Comparison of ENCODE assay signal across 12 cellular contexts in genomic region chr16:87885371-87886116, GRCh38. TPM values are rescaled to one million over a fixed set of nuclear protein-coding genes. Genes with fewer than 3 reads are reported as not detected.
DNase-seq lines count a peak whose midpoint lies in the region; ATAC-seq, FAIRE-seq and TF ChIP-seq lines count a peak whose summit lies in the region.
"Not testable (repeated sequence)": the region's sequence is repeated elsewhere in the genome, so short reads cannot be mapped to it uniquely, and the experiment has no call there.
"Had no signal": no experiment of that assay in that cellular context is flagged by ENCODE, and none has a peak within 500 bp of the region (broad histone marks: within the 10 kb centered on the region; RNA-seq: fewer than 3 reads in every experiment).

No MANE protein-coding gene starts in this region.

- not testable (repeated sequence) for TF ChIP-seq RAD21 in A549 (conservative IDR thresholded peaks at IDR 0.05 in 1 of 2, IDR thresholded peaks at IDR 0.05 in 1 of 2); Ishikawa (IDR thresholded peaks at IDR 0.05; ENCODE audit: low read depth)

- 48% methylated on average over 11 of the region's 11 CpGs for WGBS in A549 (ENCODE audit: missing lambda C conversion rate)
- WGBS in transverse colon (ENCODE audit: low coverage in 1 of 2), 2 donors: 52 to 59% methylated on average over 2 to 11 of the region's 11 CpGs

- TF ChIP-seq POLR2A in A549 (IDR thresholded peaks at IDR 0.05; ENCODE audit: low read length); transverse colon (IDR thresholded peaks at IDR 0.05): not testable (repeated sequence)

- not testable (repeated sequence) for DNase-seq in A549 (ENCODE audit: low read depth in 1 of 2, low spot score in 1 of 2); Panc1 (ENCODE audit: low read depth, low spot score); Right ventricle myocardium inferior (ENCODE audit: missing footprints)
- DNase-seq in NCI-H2196 (lab: John Stamatoyannopoulos, UW; ENCODE audit: unreplicated experiment): peak; percentile 5
- peak; percentile 59 for DNase-seq in left lobe of liver (ENCODE audit: low spot score)
- peak in 1 of 3 donors; percentile 30 for DNase-seq in mucosa of descending colon
- peak; percentile 49 for DNase-seq in transverse colon

- TF ChIP-seq EP300 in A549 (IDR thresholded peaks at IDR 0.05); transverse colon (IDR thresholded peaks at IDR 0.05; ENCODE audit: low read depth): not testable (repeated sequence)
- peak; percentile 56; the same call in 1 of the 2 replicates for TF ChIP-seq EP300 in Ishikawa (IDR thresholded peaks at IDR 0.05; ENCODE audit: borderline replicate concordance)

- not testable (repeated sequence) for H3K4me3 ChIP-seq in A549; Panc1 (ENCODE audit: low read depth in 2 of 2, low read length in 2 of 2); mucosa of descending colon; transverse colon

- in situ Hi-C loops in Panc1 (cut with HindIII; ENCODE audit: low pct_unique_long_range_greater_than_20kb, low sequenced_read_pairs); transverse colon (cut with MboI; ENCODE audit: low pct_ligation_motif_present in 1 of 4, low pct_unique_long_range_greater_than_20kb in 1 of 4, low sequenced_read_pairs in 3 of 4): not testable (repeated sequence)

- FAIRE-seq in A549 (lab: Jason Lieb, UNC): not testable (repeated sequence)

- H3K4me1 ChIP-seq in A549; Panc1 (ENCODE audit: control insufficient read depth, insufficient read depth, low read length); mucosa of descending colon (ENCODE audit: low read depth); transverse colon: not testable (repeated sequence)

- intact Hi-C loops in Panc1 (cut with micrococcal nuclease; ENCODE audit: unreplicated experiment); Right ventricle myocardium inferior (cut with DNase I); mucosa of descending colon (cut with DNase I, micrococcal nuclease); transverse colon (cut with DNase I; ENCODE audit: low total_unique reads): not testable (repeated sequence)

- not testable (repeated sequence) for BruUV-seq in Panc1 (replicated peaks; lab: Mats Ljungman, UMichigan)

- CTCF ChIA-PET in A549 (lab: Yijun Ruan, JAX): interaction anchor here (1.7 kb wide), 1 partner anchor 182 kb away, joined by 3 read pairs; no protein-coding TSS in a partner anchor
- CTCF ChIA-PET in Panc1 (lab: Charles Lee): not testable (repeated sequence)

- TF ChIP-seq CTCF in A549 (IDR thresholded peaks at IDR 0.05); Panc1 (IDR thresholded peaks at IDR 0.05); mucosa of descending colon (IDR thresholded peaks at IDR 0.05): not testable (repeated sequence)
- TF ChIP-seq CTCF in transverse colon (IDR thresholded peaks at IDR 0.05): peak in 1 of 5 experiments; percentile 31

- peak; percentile 51 to 55 for ATAC-seq in A549
- peak; percentile 45 for ATAC-seq in Panc1
- peak; percentile 71 for ATAC-seq in Right ventricle myocardium inferior
- peak; percentile 68 for ATAC-seq in left lobe of liver
- peak; percentile 92 for ATAC-seq in mucosa of descending colon

- H3K4me2 ChIP-seq in A549: not testable (repeated sequence)

- H3K27me3 ChIP-seq in Panc1 (ENCODE audit: control insufficient read depth, insufficient read depth, low read length): not testable (repeated sequence)
- H3K27me3 ChIP-seq in transverse colon: peaks cover 17% of the 10 kb centered on the region

- H3K36me3 ChIP-seq in Panc1 (ENCODE audit: control insufficient read depth, insufficient read depth, low read length); mucosa of descending colon (ENCODE audit: low read depth); transverse colon: not testable (repeated sequence)

- H3K27ac ChIP-seq in A549; Panc1 (ENCODE audit: low read length): not testable (repeated sequence)
- H3K27ac ChIP-seq in transverse colon: peak overlapping the region in 1 of 4 donors; percentile 9

- H3K9me3 ChIP-seq in A549; Panc1 (ENCODE audit: control insufficient read depth, insufficient read depth, low read depth, low read length); mucosa of descending colon; transverse colon: not testable (repeated sequence)

- POLR2A ChIA-PET in A549 (lab: Yijun Ruan, JAX); Panc1 (lab: Charles Lee): not testable (repeated sequence)

TF ChIP-seq in Ishikawa, 13 proteins besides CTCF, POLR2A, EP300 and RAD21:
- TF ChIP-seq TCF12 (IDR thresholded peaks at IDR 0.05; ENCODE audit: low read depth): peak; percentile 63; the same call in 1 of the 2 replicates
- TF ChIP-seq TEAD4 (IDR thresholded peaks at IDR 0.05): 0 out of 2 replicates have a peak, but pooled peaks have one; percentile 1
- TF ChIP-seq NFIC (IDR thresholded peaks at IDR 0.05): peak; percentile 54
- peak; percentile 29; the same call in 1 of the 2 replicates for TF ChIP-seq MAX (IDR thresholded peaks at IDR 0.05)
TF ChIP-seq in Ishikawa: peak in this region for 4; not testable (repeated sequence) for 9.

RNA-seq across cellular contexts. Expression of gene SLC7A5, which starts 16.2 kb away (rescaled TPM):
- 265 and 326 TPM in 2 replicates for polyA plus RNA-seq in A549 (2011; rRNA removed)
- polyA plus RNA-seq in A549 (2012; cell fraction: cytosol; rRNA removed): 971 and 1,312 TPM in 2 replicates
- polyA plus RNA-seq in A549 (2012; cell fraction: nucleus; rRNA removed): 1,440 and 1,925 TPM in 2 replicates
- polyA plus RNA-seq in A549 (2017; fragmentation: RNase III; extraction: RNeasy Plus Mini Kit Qiagen cat#74134 plus additional on column Dnase treatment): 903 to 1,096 TPM (median 972 TPM) in 3 replicates
- polyA minus RNA-seq in A549 (2011; rRNA and poly(A)+ RNA removed): 237 and 354 TPM in 2 replicates
- total RNA-seq in Panc1 (2021; ENCODE audit: unreplicated experiment): 231 TPM
- 265 TPM for polyA plus RNA-seq in Panc1 (2012; ENCODE audit: insufficient read length)
- 3.3 TPM for total RNA-seq in Right ventricle myocardium inferior
- 13.4 TPM for total RNA-seq in left lobe of liver
- 10 to 100 TPM in 1 of 3 donors, 1 to 10 TPM in 2; 1.9 to 13.7 (median 8.1) TPM for total RNA-seq in mucosa of descending colon
- total RNA-seq in transverse colon: 1 to 10 TPM; 2.7 to 7.0 (median 5.7) TPM

RNA-seq across cellular contexts. Expression of gene CA5A, which starts 50.8 kb away (rescaled TPM):
- polyA plus RNA-seq in A549 (2011; rRNA removed) (not detected in 2 replicates), A549 (2017; fragmentation: RNase III; extraction: RNeasy Plus Mini Kit Qiagen cat#74134 plus additional on column Dnase treatment) (not detected in 3 replicates)
- not detected in 2 replicates for polyA plus RNA-seq in A549 (2012; cell fraction: cytosol; rRNA removed)
- polyA plus RNA-seq in A549 (2012; cell fraction: nucleus; rRNA removed): not detected in 2 replicates
- not detected in 2 replicates for polyA minus RNA-seq in A549 (2011; rRNA and poly(A)+ RNA removed)
- total RNA-seq in Panc1 (2021; ENCODE audit: unreplicated experiment) (not detected), Right ventricle myocardium inferior (not detected), left lobe of liver (35.7 TPM), mucosa of descending colon (under 1 TPM in 2 of 3 donors, not detected in 1; 0.05 to 0.25 TPM), transverse colon (not detected)
- 0.06 TPM for polyA plus RNA-seq in Panc1 (2012; ENCODE audit: insufficient read length)
- total RNA-seq: HFFc6, PC-3 had no signal
- polyA plus RNA-seq: AG04450, CD14-positive monocyte had no signal

Comparison
In these comparisons a context has a peak if more than half of its experiments do, and no peak if none do; other contexts are left out.
1. RNA of gene SLC7A5, which starts 16.2 kb away (total RNA-seq): 231 TPM in Panc1 (single experiment); 13.4 TPM in left lobe of liver (single experiment), 1.9 to 13.7 TPM in mucosa of descending colon, 2.7 to 7.0 TPM in transverse colon and 3.3 TPM in Right ventricle myocardium inferior (single experiment); every median in the first group is over 10 times any median in the second.
2. RNA of gene CA5A, which starts 50.8 kb away (total RNA-seq): 35.7 TPM in left lobe of liver (single experiment); 0.05 to 0.25 TPM in mucosa of descending colon, not detected in Panc1 (single experiment), not detected in Right ventricle myocardium inferior (single experiment) and not detected in transverse colon; every median in the first group is over 10 times any median in the second.
3. Peak in every context shown above with its lines, with median percentiles within 50 percentile points of each other: ATAC-seq.